In genomic region chr20:32125511-32125910, GRCh38 we compare ENCODE assay signal across 29 cellular contexts.
"Had no signal": no experiment of that assay in that cellular context is flagged by ENCODE, and none has a peak within 500 bp of the region (broad histone marks: within the 10 kb centered on the region; RNA-seq: fewer than 3 reads in every experiment).

No MANE protein-coding gene starts in this region.

- DNase-seq: activated CD4-positive, alpha-beta T cell treated with anti-CD3 and anti-CD28 coated beads, Interleukin-2, amount 10 ng/mL, durations not matched to agents 24 days and 14 days; activated CD4-positive, alpha-beta T cell treated with anti-CD3 and anti-CD28 coated beads, Interleukin-2, amount 50 U/mL, for 48 hours; activated CD8-positive, alpha-beta memory T cell treated with anti-CD3 and anti-CD28 coated beads, Interleukin-2, amount 50 U/mL, for 4 hours; activated gamma-delta T cell treated with Interleukin-2 at 50 U/mL for 16 hours; activated naive CD4-positive, alpha-beta T cell treated with anti-CD3 and anti-CD28 coated beads for 36 hours; activated T-cell treated with anti-CD3 and anti-CD28 coated beads for 4 hours; activated T-cell treated with anti-CD3 and anti-CD28 coated beads, Interleukin-2, amount 50 U/mL, for 4 hours; adrenal gland; body of pancreas; caudate nucleus; cerebellar nuclear complex; MM.1S; MV-4-11; NCI-H1092; NCI-H1436 treated with DMSO at 0.1 percent for 48 hours; NCI-H1694 treated with DMSO at 0.1 percent for 48 hours; NCI-H2029; NCI-H510A; NCI-H526; NCI-H748 treated with DMSO at 0.1 percent for 48 hours; NK-92 treated with Interleukin-12 subunit alpha and Interleukin-12 subunit beta, amount 100 ng/mL, for 24 hours; SHP77; SJCRH30 had no signal

- H3K9ac ChIP-seq: KMS-11 had no signal

- H3K4me1 ChIP-seq: body of pancreas, SJCRH30 had no signal

- H3K36me3 ChIP-seq: adrenal gland had no signal

- FAIRE-seq: astrocyte, bronchial epithelial cell, TTC549 had no signal

- H3K4me3 ChIP-seq: adrenal gland, body of pancreas, SJCRH30, SK-N-MC had no signal

- H3K27ac ChIP-seq: adrenal gland, body of pancreas, KMS-11, SJCRH30, SK-N-MC had no signal

- ATAC-seq: activated naive CD4-positive, alpha-beta T cell treated with anti-CD3 and anti-CD28 coated beads, Interleukin-2, amount 50 U/mL, for 72 hours; activated T-cell treated with anti-CD3 and anti-CD28 coated beads, Interleukin-2, amount 50 U/mL, for 4 hours; body of pancreas had no signal

- H3K27me3 ChIP-seq: adrenal gland, body of pancreas, SJCRH30 had no signal

- H3K4me2 ChIP-seq: KMS-11 had no signal

- H3K9me3 ChIP-seq: adrenal gland, body of pancreas had no signal
